21 cellular contexts compared by ENCODE assay signal in genomic region chr11:125772834-125773505, GRCh38. TPM values are rescaled to one million over a fixed set of nuclear protein-coding genes. Genes with fewer than 3 reads are reported as not detected.
DNase-seq lines count a peak whose midpoint lies in the region; ATAC-seq, FAIRE-seq and TF ChIP-seq lines count a peak whose summit lies in the region.
"Had no signal": no experiment of that assay in that cellular context is flagged by ENCODE, and none has a peak within 500 bp of the region (broad histone marks: within the 10 kb centered on the region; RNA-seq: fewer than 3 reads in every experiment).

No MANE protein-coding gene starts in this region.

- peaks cover 16% of the 10 kb centered on the region for H3K4me1 Mint-ChIP-seq in astrocyte (ENCODE audit: low read depth, unreplicated experiment)

- H3K27ac Mint-ChIP-seq in astrocyte (ENCODE audit: unreplicated experiment): peak overlapping the region; percentile 13
- H3K27ac Mint-ChIP-seq: T-helper 17 cell had no signal

- H3K4me1 ChIP-seq in right atrium auricular region: no peaks in the 10 kb centered on the region
- H3K4me1 ChIP-seq in astrocyte (ENCODE audit: insufficient read depth, low read length): peaks cover 14% of the 10 kb centered on the region
- H3K4me1 ChIP-seq: A549, gastrocnemius medialis, spleen had no signal

- H3K4me2 ChIP-seq in astrocyte (ENCODE audit: low read length): peak overlapping the region; percentile 21
- H3K4me2 ChIP-seq: A549 had no signal

- no peak overlapping the region for H3K9ac ChIP-seq in astrocyte (ENCODE audit: low read length)

- H3K79me2 ChIP-seq in astrocyte (ENCODE audit: insufficient read depth, low read length): no peaks in the 10 kb centered on the region

- H3K4me3 ChIP-seq in right atrium auricular region (no peak overlapping the region), astrocyte (ENCODE audit: insufficient read depth, low read depth, low read length) (no peak overlapping the region), fibroblast of villous mesenchyme (ENCODE audit: low read depth, low read length) (no peak overlapping the region)
- H3K4me3 ChIP-seq: A549, gastrocnemius medialis, spleen, upper lobe of left lung had no signal

- no peak overlapping the region for H2AFZ ChIP-seq in astrocyte (ENCODE audit: low read depth, low read length)

- no peaks in the 10 kb centered on the region for H3K36me3 ChIP-seq in right atrium auricular region
- H3K36me3 ChIP-seq in astrocyte (ENCODE audit: insufficient read depth, low read length): no peaks in the 10 kb centered on the region
- H3K36me3 ChIP-seq: gastrocnemius medialis, spleen, upper lobe of left lung had no signal

- H3K27me3 Mint-ChIP-seq in astrocyte (ENCODE audit: low read depth, unreplicated experiment): peaks cover 28% of the 10 kb centered on the region

- no peak for TF ChIP-seq CTCF in right atrium auricular region (IDR thresholded peaks at IDR 0.05)
- no peak for TF ChIP-seq CTCF in astrocyte (IDR thresholded peaks at IDR 0.05; ENCODE audit: insufficient read depth, low read depth, low read length)
- TF ChIP-seq CTCF in fibroblast of villous mesenchyme (IDR thresholded peaks at IDR 0.05; ENCODE audit: insufficient read depth, low read depth, low read length): no peak

- no peaks in the 10 kb centered on the region for H4K20me1 ChIP-seq in astrocyte (ENCODE audit: insufficient read depth, low read length)

- no peak overlapping the region for H3K4me3 Mint-ChIP-seq in astrocyte (ENCODE audit: unreplicated experiment)
- H3K4me3 Mint-ChIP-seq: T-helper 17 cell had no signal

- H3K9me3 ChIP-seq in right atrium auricular region (no peaks in the 10 kb centered on the region), astrocyte (ENCODE audit: insufficient read depth, low read depth, low read length) (no peaks in the 10 kb centered on the region)
- H3K9me3 ChIP-seq: A549, gastrocnemius medialis, spleen, upper lobe of left lung had no signal

- peaks cover 5% of the 10 kb centered on the region for H3K9me3 Mint-ChIP-seq in astrocyte (ENCODE audit: unreplicated experiment)

- H3K27ac ChIP-seq in right atrium auricular region (no peak overlapping the region), astrocyte (ENCODE audit: low read depth, low read length) (no peak overlapping the region)
- H3K27ac ChIP-seq: A549, gastrocnemius medialis, spleen, upper lobe of left lung had no signal

- FAIRE-seq in astrocyte (lab: Jason Lieb, UNC): peak; percentile 92
- FAIRE-seq: A549, RCC 7860 had no signal

- no peak for DNase-seq in Right ventricle myocardium superior
- no peak for DNase-seq in right atrium auricular region (ENCODE audit: low spot score)
- peak; percentile 100 for DNase-seq in astrocyte (ENCODE audit: low read depth)
- peak; percentile 4 for DNase-seq in fibroblast of villous mesenchyme (ENCODE audit: low read depth)
- DNase-seq in stromal cell of bone marrow (ENCODE audit: low read depth): peak; percentile 34
- no peak for DNase-seq in effector CD4-positive, alpha-beta T cell
- DNase-seq: activated effector memory CD4-positive, alpha-beta T cell treated with Interleukin-2 at 50 U/mL for 16 hours; anterior cingulate cortex; gastrocnemius medialis; GF-D8; KBM-7; NCI-H1417; spleen; stimulated activated naive CD4-positive, alpha-beta T cell; T-helper 17 cell; upper lobe of left lung had no signal

- H3K36me3 Mint-ChIP-seq in astrocyte (ENCODE audit: low read depth, unreplicated experiment): no peaks in the 10 kb centered on the region

- intact Hi-C loops in Right ventricle myocardium superior (cut with DNase I): no loop called here

- ATAC-seq in Right ventricle myocardium superior (ENCODE audit: poor library complexity) (peak; percentile 56), GM21515 (IDR thresholded peaks at IDR 0.05; ENCODE audit: unreplicated experiment) (no peak), GM18858 (IDR thresholded peaks at IDR 0.05; ENCODE audit: unreplicated experiment) (no peak)
- ATAC-seq: A549, gastrocnemius medialis, T-helper 17 cell had no signal

- H3K27me3 ChIP-seq in right atrium auricular region (no peaks in the 10 kb centered on the region), astrocyte (ENCODE audit: insufficient read depth, low read length) (no peaks in the 10 kb centered on the region)
- H3K27me3 ChIP-seq: gastrocnemius medialis, upper lobe of left lung had no signal

RNA-seq across cellular contexts. Expression of gene PATE2, which starts 5.7 kb away (rescaled TPM):
- total RNA-seq in Right ventricle myocardium superior (not detected), right atrium auricular region (not detected), astrocyte (0.16 TPM in 1 of 2 replicates, not detected in the other), fibroblast of villous mesenchyme (0.32 TPM in 1 of 2 replicates, not detected in the other)
- total RNA-seq: gastrocnemius medialis, mesenteric fat pad, spleen, T-helper 17 cell, upper lobe of left lung had no signal

RNA-seq across cellular contexts. Expression of gene PATE3, which starts 15.0 kb away (rescaled TPM):
- total RNA-seq in Right ventricle myocardium superior (not detected), right atrium auricular region (not detected), astrocyte (not detected in 2 replicates), fibroblast of villous mesenchyme (not detected in 2 replicates)
- total RNA-seq: gastrocnemius medialis, mesenteric fat pad, spleen, T-helper 17 cell, upper lobe of left lung had no signal

RNA-seq across cellular contexts. Expression of gene PATE1, which starts 26.9 kb away (rescaled TPM):
- total RNA-seq in Right ventricle myocardium superior: not detected
- not detected for total RNA-seq in right atrium auricular region
- not detected in 2 replicates for total RNA-seq in astrocyte
- not detected in 2 replicates for total RNA-seq in fibroblast of villous mesenchyme
- total RNA-seq: gastrocnemius medialis, mesenteric fat pad, spleen, T-helper 17 cell, upper lobe of left lung had no signal

Comparison
In these comparisons a context has a peak if more than half of its experiments do, and no peak if none do; other contexts are left out.
1. DNase-seq: peak in astrocyte (single experiment), fibroblast of villous mesenchyme (single experiment) and stromal cell of bone marrow (single experiment); none in Right ventricle myocardium superior (single experiment), right atrium auricular region (single experiment) and effector CD4-positive, alpha-beta T cell (single experiment).